28 cellular contexts compared by ENCODE assay signal in the genomic region with DNA sequence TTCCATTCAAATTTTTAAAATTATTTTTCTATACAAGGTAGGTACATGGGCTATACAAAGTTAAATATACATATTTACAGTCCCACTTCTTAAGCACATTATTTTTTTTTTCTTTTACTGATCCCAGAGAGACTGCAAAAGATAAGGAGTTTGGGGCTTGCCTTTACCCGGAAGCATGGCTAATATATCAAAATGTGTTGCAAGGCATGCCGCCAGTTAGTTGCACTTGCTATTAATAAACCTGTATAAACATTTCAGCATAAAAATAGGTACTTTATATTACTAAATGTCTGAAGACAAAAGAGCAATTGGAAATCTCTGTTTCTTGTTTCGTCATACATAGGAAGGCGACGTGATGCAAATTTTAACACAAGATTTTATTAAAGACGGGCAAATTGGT. TPM values are rescaled to one million over a fixed set of nuclear protein-coding genes. Genes with fewer than 3 reads are reported as not detected.
A peak's percentile ranks its signal among the peaks of the same experiment; 100 is the strongest.
DNase-seq lines count a peak whose midpoint lies in the region; ATAC-seq, FAIRE-seq and TF ChIP-seq lines count a peak whose summit lies in the region.
"Had no signal": no experiment of that assay in that cellular context is flagged by ENCODE, and none has a peak within 500 bp of the region (broad histone marks: within the 10 kb centered on the region; RNA-seq: fewer than 3 reads in every experiment).

No MANE protein-coding gene starts in this region.

- H3K9me3 ChIP-seq in BLaER1, result no peaks in the 10 kb centered on the region
- H3K9me3 ChIP-seq in astrocyte (ENCODE audit: insufficient read depth, low read depth, low read length), result no peaks in the 10 kb centered on the region
- no peaks in the 10 kb centered on the region for H3K9me3 ChIP-seq in psoas muscle
- H3K9me3 ChIP-seq: HAP-1, prostate gland, SJCRH30, tibial artery had no signal

- DNase-seq in NOMO-1 (lab: John Stamatoyannopoulos, UW; ENCODE audit: unreplicated experiment in 2 of 2) (peak; percentile 71 to 74), astrocyte (ENCODE audit: low read depth) (peak; percentile 18), psoas muscle (no peak), DMS153 (lab: John Stamatoyannopoulos, UW) (no peak), NCI-H524 (lab: John Stamatoyannopoulos, UW) (no peak)
- no peak for DNase-seq in activated CD8-positive, alpha-beta memory T cell treated with anti-CD3 and anti-CD28 coated beads, Interleukin-2, amount 50 U/mL, for 4 hours
- DNase-seq: activated CD4-positive, alpha-beta T cell treated with anti-CD3 and anti-CD28 coated beads, Interleukin-2, amount 50 U/mL, for 48 hours; dermis blood vessel endothelial cell; DMS79; GF-D8; glutamatergic neuron; KBM-7; midbrain; naive thymus-derived CD4-positive, alpha-beta T cell; NCI-H1694 treated with DMSO at 0.1 percent for 48 hours; NCI-H2171 treated with DMSO at 0.1 percent for 48 hours; NCI-H524 treated with DMSO at 0.1 percent for 48 hours; SJCRH30; stimulated activated CD8-positive, alpha-beta memory T cell treated with anti-CD3 and anti-CD28 coated beads, Interleukin-4, amount 100 ng/mL, for 48 hours; stimulated activated naive CD8-positive, alpha-beta T cell treated with anti-CD3 and anti-CD28 coated beads, Interleukin-15, amount 100 ng/mL, for 72 hours; tibial artery had no signal

- no peak overlapping the region for H2AFZ ChIP-seq in astrocyte (ENCODE audit: low read depth, low read length)

- H4K20me1 ChIP-seq in BLaER1, result peaks cover 14% of the 10 kb centered on the region; the same call in 1 of the 2 replicates
- no peaks in the 10 kb centered on the region for H4K20me1 ChIP-seq in astrocyte (ENCODE audit: insufficient read depth, low read length)

- H3K27me3 ChIP-seq in BLaER1 (no peaks in the 10 kb centered on the region), astrocyte (ENCODE audit: insufficient read depth, low read length) (no peaks in the 10 kb centered on the region), psoas muscle (ENCODE audit: insufficient read depth in 3 of 3, low read length in 2 of 3) (no peaks in the 10 kb centered on the region)
- H3K27me3 ChIP-seq: SJCRH30, tibial artery had no signal

- H3K4me2 ChIP-seq in BLaER1 (peak overlapping the region; percentile 73), astrocyte (ENCODE audit: low read length) (no peak overlapping the region)

- TF ChIP-seq CTCF in astrocyte (IDR thresholded peaks at IDR 0.05; ENCODE audit: insufficient read depth, low read depth, low read length) (no peak), psoas muscle (IDR thresholded peaks at IDR 0.05) (no peak)

- WGBS in psoas muscle, 3 donors, result 42 to 53% (median 48%) methylated on average over 6 of the region's 6 CpGs

- peaks cover 1% of the 10 kb centered on the region for H3K36me3 Mint-ChIP-seq in astrocyte (ENCODE audit: low read depth, unreplicated experiment)
- H3K36me3 Mint-ChIP-seq: activated naive CD8-positive, alpha-beta T cell; naive thymus-derived CD4-positive, alpha-beta T cell had no signal

- no peaks in the 10 kb centered on the region for H3K79me2 ChIP-seq in astrocyte (ENCODE audit: insufficient read depth, low read length)

- peaks cover 52% of the 10 kb centered on the region for H3K4me1 Mint-ChIP-seq in astrocyte (ENCODE audit: low read depth, unreplicated experiment)
- H3K4me1 Mint-ChIP-seq: central memory CD8-positive, alpha-beta T cell had no signal

- peaks cover 91% of the 10 kb centered on the region for H3K4me1 ChIP-seq in BLaER1
- peaks cover 17% of the 10 kb centered on the region for H3K4me1 ChIP-seq in astrocyte (ENCODE audit: insufficient read depth, low read length)
- peaks cover 40% of the 10 kb centered on the region for H3K4me1 ChIP-seq in psoas muscle
- H3K4me1 ChIP-seq: HAP-1, prostate gland had no signal

- intact Hi-C loops in psoas muscle (cut with DNase I), result no loop called here

- H3K27ac Mint-ChIP-seq in astrocyte (ENCODE audit: unreplicated experiment), result no peak overlapping the region
- H3K27ac Mint-ChIP-seq: activated naive CD8-positive, alpha-beta T cell; naive thymus-derived CD4-positive, alpha-beta T cell; stimulated activated naive CD8-positive, alpha-beta T cell treated with anti-CD3 and anti-CD28 coated beads, Interleukin-15, amount 100 ng/mL, for 72 hours had no signal

- H3K27ac ChIP-seq in BLaER1 (peak overlapping the region; percentile 74; the same call in 1 of the 2 replicates), astrocyte (ENCODE audit: low read depth, low read length) (no peak overlapping the region), psoas muscle (peak overlapping the region; percentile 17)
- H3K27ac ChIP-seq: prostate gland, SJCRH30 had no signal

- no peaks in the 10 kb centered on the region for H3K9me3 Mint-ChIP-seq in astrocyte (ENCODE audit: unreplicated experiment)
- H3K9me3 Mint-ChIP-seq: central memory CD8-positive, alpha-beta T cell; naive thymus-derived CD4-positive, alpha-beta T cell; stimulated activated naive CD8-positive, alpha-beta T cell treated with anti-CD3 and anti-CD28 coated beads, Interleukin-15, amount 100 ng/mL, for 72 hours had no signal

- no peak overlapping the region for H3K4me3 Mint-ChIP-seq in astrocyte (ENCODE audit: unreplicated experiment)
- H3K4me3 Mint-ChIP-seq: activated naive CD8-positive, alpha-beta T cell; central memory CD8-positive, alpha-beta T cell; naive thymus-derived CD4-positive, alpha-beta T cell; stimulated activated naive CD8-positive, alpha-beta T cell treated with anti-CD3 and anti-CD28 coated beads, Interleukin-15, amount 100 ng/mL, for 72 hours had no signal

- H3K9ac ChIP-seq in BLaER1 (no peak overlapping the region), astrocyte (ENCODE audit: low read length) (no peak overlapping the region)

- no peak for FAIRE-seq in astrocyte (lab: Jason Lieb, UNC)
- FAIRE-seq: GM19239 had no signal

- no peak overlapping the region for H3K4me3 ChIP-seq in BLaER1
- no peak overlapping the region for H3K4me3 ChIP-seq in astrocyte (ENCODE audit: insufficient read depth, low read depth, low read length)
- no peak overlapping the region for H3K4me3 ChIP-seq in psoas muscle
- H3K4me3 ChIP-seq: HAP-1, prostate gland, SJCRH30, tibial artery had no signal

- peak in 1 of 4 donors; percentile 27 for ATAC-seq in psoas muscle
- ATAC-seq in GM19395 (IDR thresholded peaks at IDR 0.05; ENCODE audit: unreplicated experiment), result no peak
- ATAC-seq: naive thymus-derived CD4-positive, alpha-beta T cell; stimulated activated naive CD8-positive, alpha-beta T cell treated with anti-CD3 and anti-CD28 coated beads, Interleukin-15, amount 100 ng/mL, for 72 hours had no signal

- no peaks in the 10 kb centered on the region for H3K27me3 Mint-ChIP-seq in astrocyte (ENCODE audit: low read depth, unreplicated experiment)
- H3K27me3 Mint-ChIP-seq: activated naive CD8-positive, alpha-beta T cell; central memory CD8-positive, alpha-beta T cell had no signal

- H3K36me3 ChIP-seq in BLaER1, result peaks cover 49% of the 10 kb centered on the region
- H3K36me3 ChIP-seq in astrocyte (ENCODE audit: insufficient read depth, low read length), result no peaks in the 10 kb centered on the region
- peaks cover 2 to 37% of the 10 kb centered on the region in 2 donors for H3K36me3 ChIP-seq in psoas muscle (ENCODE audit: insufficient read depth in 1 of 2, low read depth in 1 of 2)
- H3K36me3 ChIP-seq: HAP-1, prostate gland, SJCRH30 had no signal

RNA-seq across cellular contexts. Expression of a gene that starts 21.5 kb away (rescaled TPM):
- total RNA-seq in astrocyte (316 and 320 TPM in 2 replicates), psoas muscle (100 to 1,000 TPM; 267 to 504 (median 329) TPM)
- polyA plus RNA-seq in psoas muscle, result 100 to 1,000 TPM in 2 of 3 donors, 10 to 100 TPM in 1; 97.3 to 493 (median 311) TPM

Comparison
In these comparisons a context has a peak if more than half of its experiments do, and no peak if none do; other contexts are left out.
1. DNase-seq: peak in NOMO-1 (2 of 2) and astrocyte (single experiment); none in psoas muscle (0 of 2), DMS153 (single experiment), NCI-H524 (0 of 2) and activated CD8-positive, alpha-beta memory T cell treated with anti-CD3 and anti-CD28 coated beads, Interleukin-2, amount 50 U/mL, for 4 hours (single experiment).